ENCODE assay signal across 8 cellular contexts in genomic region chr11:32829680-32830412, GRCh38. TPM values are rescaled to one million over a fixed set of nuclear protein-coding genes. Genes with fewer than 3 reads are reported as not detected.
DNase-seq lines count a peak whose midpoint lies in the region; ATAC-seq and TF ChIP-seq lines count a peak whose summit lies in the region.

Gene PRRG4 (plus strand): TSS chr11:32829927. CDS start chr11:32830530, 603 bp downstream.

- H3K9ac ChIP-seq in DND-41 (ENCODE audit: low read depth, low read length): peak within 1 kb of the TSS; percentile 49

- H3K4me1 ChIP-seq in DND-41 (ENCODE audit: insufficient read depth, low read length): peaks cover 12% of the 10 kb centered on the region
- H3K4me1 ChIP-seq in Peyer's patch: peaks cover 0 to 9% (median 0%) of the 10 kb centered on the region in 4 donors
- peaks cover 10 to 36% (median 20%) of the 10 kb centered on the region in 6 donors for H3K4me1 ChIP-seq in spleen

- peak within 1 kb of the TSS; percentile 80 to 88 (median 86) for H3K4me3 Mint-ChIP-seq in brain

- WGBS in spleen, 5 donors: 1 to 4% (median 2%) methylated on average over 30 to 85 of the region's 85 CpGs

- no peaks in the 10 kb centered on the region for H3K9me3 ChIP-seq in DND-41 (ENCODE audit: insufficient read depth, low read length, severe bottlenecking)
- no peaks in the 10 kb centered on the region for H3K9me3 ChIP-seq in Peyer's patch
- H3K9me3 ChIP-seq in spleen: no peaks in the 10 kb centered on the region

- H3K27me3 Mint-ChIP-seq in brain: peaks cover 71% of the 10 kb centered on the region

- TF ChIP-seq CTCF in DND-41 (IDR thresholded peaks at IDR 0.05; ENCODE audit: borderline replicate concordance, extremely low read depth, low read length, poor library complexity, severe bottlenecking) (no peak), Peyer's patch (IDR thresholded peaks at IDR 0.05) (no peak), brain (conservative IDR thresholded peaks at IDR 0.05) (no peak), spleen (IDR thresholded peaks at IDR 0.05 in 8 of 11, conservative IDR thresholded peaks at IDR 0.05 in 3 of 11) (no peak)

- no peaks in the 10 kb centered on the region for H3K9me3 Mint-ChIP-seq in brain

- peak within 1 kb of the TSS; percentile 79 for H3K4me2 ChIP-seq in DND-41 (ENCODE audit: insufficient read depth, low read length)

- no peaks in the 10 kb centered on the region for H3K36me3 Mint-ChIP-seq in brain

- H3K36me3 ChIP-seq in DND-41 (ENCODE audit: insufficient read depth, low read length) (no peaks in the 10 kb centered on the region), Peyer's patch (no peaks in the 10 kb centered on the region), spleen (peaks cover 0 to 2% (median 0%) of the 10 kb centered on the region in 6 donors)

- no peak within 1 kb of the TSS for H3K27ac ChIP-seq in DND-41 (ENCODE audit: low read length)
- H3K27ac ChIP-seq in Peyer's patch: peak within 1 kb of the TSS; percentile 25 to 83 (median 60)
- peak within 1 kb of the TSS in 7 of 8 donors; percentile 72 to 92 (median 76) for H3K27ac ChIP-seq in spleen

- H3K27me3 ChIP-seq in DND-41 (ENCODE audit: insufficient read depth, low read length, poor library complexity) (peaks cover 5% of the 10 kb centered on the region), Peyer's patch (no peaks in the 10 kb centered on the region), spleen (replicated peaks in 1 of 7) (peaks cover 0 to 22% (median 10%) of the 10 kb centered on the region in 7 donors)

- no peaks in the 10 kb centered on the region for H3K79me2 ChIP-seq in DND-41 (ENCODE audit: insufficient read depth, low read length)

- peaks cover 17% of the 10 kb centered on the region for H3K4me1 Mint-ChIP-seq in brain

- intact Hi-C loops in spleen (cut with DNase I; ENCODE audit: low total_unique reads): no loop called here

- H3K27ac Mint-ChIP-seq in brain: no peak within 1 kb of the TSS

- TF ChIP-seq POLR2A in Peyer's patch (IDR thresholded peaks at IDR 0.05) (peak; percentile 49 to 71), spleen (IDR thresholded peaks at IDR 0.05) (no peak)

- H2AFZ ChIP-seq in DND-41 (ENCODE audit: low read depth, low read length): peak within 1 kb of the TSS; percentile 94

- peak within 1 kb of the TSS; percentile 34 to 58; a peak in 3 of 4 replicates for H3K4me3 ChIP-seq in DND-41 (ENCODE audit: low read depth in 1 of 2, low read length in 2 of 2)
- H3K4me3 ChIP-seq in Peyer's patch: peak within 1 kb of the TSS; percentile 39 to 82 (median 56)
- H3K4me3 ChIP-seq in spleen: peak within 1 kb of the TSS; percentile 51 to 93 (median 78)

- peak; percentile 41 for DNase-seq in DND-41
- DNase-seq in Peyer's patch: peak in 2 of 3 donors; percentile 75 to 87
- DNase-seq in iris pigment epithelial cell (ENCODE audit: low read depth): peak; percentile 26
- DNase-seq in spleen: peak; percentile 90
- no peak for DNase-seq in activated gamma-delta T cell (lab: John Stamatoyannopoulos, UW)

- peak; percentile 86 for ATAC-seq in DND-41 (ENCODE audit: insufficient read depth, low read depth)
- ATAC-seq in GM19452 (IDR thresholded peaks at IDR 0.05; ENCODE audit: unreplicated experiment): peak; percentile 65
- ATAC-seq in HG03469 (IDR thresholded peaks at IDR 0.05; ENCODE audit: unreplicated experiment): peak; percentile 67

- no peaks in the 10 kb centered on the region for H4K20me1 ChIP-seq in DND-41 (ENCODE audit: insufficient read depth, low read length)

RNA-seq across cellular contexts. Expression of gene PRRG4, which starts in this region (rescaled TPM):
- total RNA-seq in Peyer's patch (10 to 100 TPM in 2 of 4 donors, 1 to 10 TPM in 2; 3.3 to 16.1 (median 9.8) TPM), spleen (1 to 10 TPM; 2.8 to 6.7 (median 4.3) TPM)
- polyA plus RNA-seq in brain (ENCODE audit: insufficient read depth, low read depth, low replicate concordance) (0.90 TPM), spleen (1 to 10 TPM in 1 of 3 donors, under 1 TPM in 2; 0.65 to 2.6 (median 0.87) TPM)

Comparison
In these comparisons a context has a peak if more than half of its experiments do, and no peak if none do; other contexts are left out.
1. POLR2A ChIP-seq: peak in Peyer's patch (2 of 2); none in spleen (0 of 3).
2. Peak in every context shown above with its lines, with median percentiles within 50 percentile points of each other: ATAC-seq and H3K4me3 ChIP-seq.